Comparison of ENCODE assay signal across 2 cellular contexts in genomic region chr3:150252462-150252861, GRCh38.
TF ChIP-seq lines count a peak whose summit lies in the region.

No MANE protein-coding gene starts in this region.

TF ChIP-seq in SK-N-SH, 30 proteins besides CTCF, POLR2A, EP300 and RAD21 (continued from another document):
- TF ChIP-seq ZBTB33 (IDR thresholded peaks at IDR 0.05; ENCODE audit: borderline replicate concordance, low read depth) (no peak), JUND (IDR thresholded peaks at IDR 0.05) (no peak), TCF12 (IDR thresholded peaks at IDR 0.05) (no peak), GATA2 (CRISPR knock-in tag; IDR thresholded peaks at IDR 0.05) (no peak), YY1 (IDR thresholded peaks at IDR 0.05; ENCODE audit: low read depth) (no peak), MAX (IDR thresholded peaks at IDR 0.05; ENCODE audit: low read depth) (no peak), TEAD4 (IDR thresholded peaks at IDR 0.05; ENCODE audit: borderline replicate concordance, insufficient read depth) (no peak), SIN3A (IDR thresholded peaks at IDR 0.05; ENCODE audit: borderline replicate concordance, low read depth, low read length) (no peak), SMC3 (IDR thresholded peaks at IDR 0.05; ENCODE audit: low read depth, low read length) (no peak), TAF1 (IDR thresholded peaks at IDR 0.05; ENCODE audit: borderline replicate concordance, low read depth, low read length) (no peak), USF2 (IDR thresholded peaks at IDR 0.05; ENCODE audit: borderline replicate concordance, low read depth, low read length) (no peak), MXI1 (IDR thresholded peaks at IDR 0.05; ENCODE audit: low read depth, low read length) (no peak), USF1 (IDR thresholded peaks at IDR 0.05; ENCODE audit: borderline replicate concordance, low read depth) (no peak), RXRA (IDR thresholded peaks at IDR 0.05; ENCODE audit: borderline replicate concordance, low read depth) (no peak), NRF1 (IDR thresholded peaks at IDR 0.05; ENCODE audit: low read depth, low read length) (no peak), MEF2A (IDR thresholded peaks at IDR 0.05; ENCODE audit: borderline replicate concordance, low read depth) (no peak), IRF3 (IDR thresholded peaks at IDR 0.05; ENCODE audit: low read depth, low read length) (no peak), POLR2AphosphoS5 (IDR thresholded peaks at IDR 0.05; ENCODE audit: low read depth, low read length) (no peak)
TF ChIP-seq in SK-N-SH: peak in this region for 0.

TF ChIP-seq in SK-N-SH treated with all-trans-retinoic acid at 6 μM for 48 hours, 23 proteins besides CTCF, POLR2A, EP300 and RAD21 (continued from another document):
- no peak for TF ChIP-seq TSHZ2 (CRISPR knock-in tag; IDR thresholded peaks at IDR 0.05)
- no peak for TF ChIP-seq OSR1 (CRISPR knock-in tag; IDR thresholded peaks at IDR 0.05)
- TF ChIP-seq ZFP3 (CRISPR knock-in tag; IDR thresholded peaks at IDR 0.05), result no peak
- no peak for TF ChIP-seq ARNTL (CRISPR knock-in tag; IDR thresholded peaks at IDR 0.05; ENCODE audit: borderline replicate concordance, low read depth)
- no peak for TF ChIP-seq CSDC2 (CRISPR knock-in tag; IDR thresholded peaks at IDR 0.05)
- TF ChIP-seq CSRNP3 (CRISPR knock-in tag; IDR thresholded peaks at IDR 0.05), result no peak
- TF ChIP-seq POU6F1 (CRISPR knock-in tag; IDR thresholded peaks at IDR 0.05; ENCODE audit: borderline replicate concordance, low read depth), result no peak
- TF ChIP-seq PATZ1 (CRISPR knock-in tag; IDR thresholded peaks at IDR 0.05; ENCODE audit: borderline replicate concordance), result no peak
- TF ChIP-seq BACH2 (CRISPR knock-in tag; IDR thresholded peaks at IDR 0.05; ENCODE audit: borderline replicate concordance), result no peak
- no peak for TF ChIP-seq ZNF70 (CRISPR knock-in tag; IDR thresholded peaks at IDR 0.05)
- TF ChIP-seq TOX (CRISPR knock-in tag; IDR thresholded peaks at IDR 0.05; ENCODE audit: borderline replicate concordance), result no peak
- no peak for TF ChIP-seq RARB (CRISPR knock-in tag; IDR thresholded peaks at IDR 0.05)
- TF ChIP-seq TCF4 (CRISPR knock-in tag; IDR thresholded peaks at IDR 0.05; ENCODE audit: borderline replicate concordance), result no peak
- no peak for TF ChIP-seq SNAI2 (CRISPR knock-in tag; IDR thresholded peaks at IDR 0.05)
- no peak for TF ChIP-seq PPARA (CRISPR knock-in tag; IDR thresholded peaks at IDR 0.05; ENCODE audit: borderline replicate concordance)
- no peak for TF ChIP-seq GLIS3 (CRISPR knock-in tag; IDR thresholded peaks at IDR 0.05)
- no peak for TF ChIP-seq ISL1 (CRISPR knock-in tag; IDR thresholded peaks at IDR 0.05)
- no peak for TF ChIP-seq ESRRG (CRISPR knock-in tag; IDR thresholded peaks at IDR 0.05)
